Comparison of ENCODE assay signal across 8 cellular contexts in genomic region chr4:23889814-23890269, GRCh38. TPM values are rescaled to one million over a fixed set of nuclear protein-coding genes. Genes with fewer than 3 reads are reported as not detected.
DNase-seq lines count a peak whose midpoint lies in the region; ATAC-seq and TF ChIP-seq lines count a peak whose summit lies in the region.

PPARGC1A (minus strand) TSS chr4:23890047; CDS start chr4:23889957, 90 bp downstream.

- ATAC-seq in GM19351 (IDR thresholded peaks at IDR 0.05; ENCODE audit: unreplicated experiment) (peak; percentile 69), GM21529 (IDR thresholded peaks at IDR 0.05; ENCODE audit: unreplicated experiment) (no peak)

- H3K27me3 ChIP-seq in right atrium auricular region = no peaks in the 10 kb centered on the region
- H3K27me3 ChIP-seq in effector memory CD4-positive, alpha-beta T cell (replicated peaks; ENCODE audit: control insufficient read depth, insufficient read depth, low read length, poor library complexity, severe bottlenecking) = no peaks in the 10 kb centered on the region

- peak; percentile 30 for DNase-seq in NCI-H1092 (lab: John Stamatoyannopoulos, UW)
- DNase-seq in amygdala (lab: John Stamatoyannopoulos, UW) = peak in 41 of 56 donors; percentile 3 to 70 (median 23)
- peak; percentile 74 for DNase-seq in right atrium auricular region (ENCODE audit: low spot score)
- peak; percentile 10 for DNase-seq in progenitor cell of endocrine pancreas (ENCODE audit: low spot score, unreplicated experiment)
- DNase-seq in effector memory CD4-positive, alpha-beta T cell = no peak
- no peak for DNase-seq in HPDE6-E6E7 (ENCODE audit: extremely low spot score)

- H3K9me3 Mint-ChIP-seq in progenitor cell of endocrine pancreas (ENCODE audit: low read depth) = no peaks in the 10 kb centered on the region

- H3K27ac Mint-ChIP-seq in progenitor cell of endocrine pancreas = peak within 1 kb of the TSS; percentile 86

- peak within 1 kb of the TSS; percentile 52 to 59 for H3K4me3 ChIP-seq in right atrium auricular region
- H3K4me3 ChIP-seq in effector memory CD4-positive, alpha-beta T cell (ENCODE audit: insufficient read depth, low read depth, low read length, poor library complexity, severe bottlenecking) = no peak within 1 kb of the TSS

- H3K27ac ChIP-seq in right atrium auricular region = peak within 1 kb of the TSS; percentile 86 to 94
- H3K27ac ChIP-seq in effector memory CD4-positive, alpha-beta T cell (ENCODE audit: insufficient read depth, low read length, poor library complexity, severe bottlenecking) = no peak within 1 kb of the TSS

- H3K9me3 ChIP-seq in right atrium auricular region = no peaks in the 10 kb centered on the region
- no peaks in the 10 kb centered on the region for H3K9me3 ChIP-seq in effector memory CD4-positive, alpha-beta T cell (ENCODE audit: control insufficient read depth, low read length)

- peaks cover 0 to 18% of the 10 kb centered on the region in 2 donors for H3K4me1 ChIP-seq in right atrium auricular region
- peaks cover 2% of the 10 kb centered on the region for H3K4me1 ChIP-seq in effector memory CD4-positive, alpha-beta T cell (ENCODE audit: control insufficient read depth, insufficient read depth, low read length, poor library complexity, severe bottlenecking)

- TF ChIP-seq CTCF in right atrium auricular region (IDR thresholded peaks at IDR 0.05) (no peak), progenitor cell of endocrine pancreas (IDR thresholded peaks at IDR 0.05; ENCODE audit: unreplicated experiment) (no peak)

- peaks cover 51% of the 10 kb centered on the region for H3K27me3 Mint-ChIP-seq in progenitor cell of endocrine pancreas

- H3K4me1 Mint-ChIP-seq in progenitor cell of endocrine pancreas (ENCODE audit: low read depth) = peaks cover 32% of the 10 kb centered on the region

- peak within 1 kb of the TSS; percentile 80 for H3K4me3 Mint-ChIP-seq in progenitor cell of endocrine pancreas (ENCODE audit: low read depth)

- H3K36me3 Mint-ChIP-seq in progenitor cell of endocrine pancreas (ENCODE audit: insufficient read depth) = no peaks in the 10 kb centered on the region

- no peaks in the 10 kb centered on the region for H3K36me3 ChIP-seq in right atrium auricular region
- no peaks in the 10 kb centered on the region for H3K36me3 ChIP-seq in effector memory CD4-positive, alpha-beta T cell (ENCODE audit: control insufficient read depth, insufficient read depth, low read length)

RNA-seq across cellular contexts. Expression of gene PPARGC1A, which starts in this region (rescaled TPM):
- 10 to 100 TPM; 41.6 to 72.3 TPM for total RNA-seq in right atrium auricular region
- total RNA-seq in progenitor cell of endocrine pancreas = 0.93 and 3.7 TPM in 2 replicates

Comparison
In these comparisons a context has a peak if more than half of its experiments do, and no peak if none do; other contexts are left out.
1. DNase-seq: peak in NCI-H1092 (single experiment), amygdala (41 of 56), right atrium auricular region (single experiment) and progenitor cell of endocrine pancreas (single experiment); none in effector memory CD4-positive, alpha-beta T cell (0 of 3) and HPDE6-E6E7 (single experiment).